1 cellular context compared by ENCODE assay signal in genomic region chr19:35939307-35940077, GRCh38.
TF ChIP-seq lines count a peak whose summit lies in the region.

No MANE protein-coding gene starts in this region.

TF ChIP-seq in HepG2, 621 proteins besides CTCF, POLR2A, EP300 and RAD21:
- TF ChIP-seq HNRNPL (IDR thresholded peaks at IDR 0.05; ENCODE audit: low read depth, low read length) (0 out of 2 replicates have a peak, but pooled peaks have one; percentile 32), SALL1 (CRISPR knock-in tag; IDR thresholded peaks at IDR 0.05) (no peak), RELA (CRISPR knock-in tag; IDR thresholded peaks at IDR 0.05) (no peak)
